In the genomic region with DNA sequence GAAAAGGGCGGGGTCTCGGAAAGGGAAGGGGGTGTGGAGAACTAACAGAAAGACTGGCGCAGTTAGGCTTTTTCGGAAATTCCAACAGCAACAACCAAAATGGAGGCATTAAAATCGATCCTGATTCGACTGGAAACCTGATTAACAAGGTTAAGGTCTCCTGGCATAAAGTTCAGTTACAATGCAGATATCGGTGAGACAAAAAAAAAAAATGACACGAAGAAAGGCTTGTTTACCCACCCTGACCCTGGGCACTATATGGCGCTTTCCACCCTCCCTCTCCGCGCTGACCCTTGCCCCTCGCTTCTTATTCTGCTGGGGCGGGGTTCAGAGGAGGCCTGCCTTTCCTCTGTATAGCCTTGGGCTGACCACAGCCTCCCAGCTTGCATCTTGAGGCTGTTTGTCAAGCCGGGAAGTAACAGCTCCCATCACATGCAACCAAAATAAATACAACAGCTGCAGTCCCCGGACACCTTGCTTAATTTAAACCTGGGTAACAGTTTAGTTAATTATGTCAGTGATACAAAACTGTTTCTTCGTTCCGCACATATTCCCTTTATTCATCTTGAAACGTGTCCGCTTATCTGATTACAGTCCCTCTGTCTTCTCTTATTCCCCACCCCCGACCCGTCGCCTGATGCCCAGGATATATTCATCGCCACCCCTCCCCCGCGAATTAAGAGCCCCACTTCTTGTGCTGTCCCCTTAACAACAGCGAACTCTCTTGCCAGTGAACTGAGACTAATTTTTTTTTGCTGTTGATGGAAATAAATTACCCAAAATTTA, we compare ENCODE assay signal across 8 cellular contexts. TPM values are rescaled to one million over a fixed set of nuclear protein-coding genes. Genes with fewer than 3 reads are reported as not detected.
DNase-seq lines count a peak whose midpoint lies in the region; ATAC-seq, FAIRE-seq and TF ChIP-seq lines count a peak whose summit lies in the region.

No MANE protein-coding gene starts in this region.

- POLR2A ChIA-PET in HepG2 (lab: Yijun Ruan, JAX), result interaction anchor here (1.2 to 1.6 kb wide), 5 partner anchors 15 to 1030 kb away, joined by 3 to 10 read pairs (median 5); a partner anchor contains a TSS

- DNase-seq in GM12864 (ENCODE audit: low read depth) (peak; percentile 12), NCI-H2196 treated with DMSO at 0.1 percent for 48 hours (lab: John Stamatoyannopoulos, UW; ENCODE audit: unreplicated experiment) (peak; percentile 47), HepG2 (ENCODE audit: low spot score) (no peak), NCI-H2081 treated with DMSO at 0.1 percent for 48 hours (lab: John Stamatoyannopoulos, UW) (no peak)
- DNase-seq in activated CD4-positive, alpha-beta T cell treated with anti-CD3 and anti-CD28 coated beads for 48 hours, result peak; percentile 33
- peak; percentile 13 to 19 for DNase-seq in stimulated activated CD4-positive, alpha-beta T cell treated with anti-CD3 and anti-CD28 coated beads, Interleukin-4, amount 100 ng/mL, for 4 hours

- no peak for FAIRE-seq in HepG2 (lab: Jason Lieb, UNC)

- H3K9ac ChIP-seq in duodenal mucosa (ENCODE audit: low read depth in 1 of 2, low read length in 2 of 2) (peak overlapping the region; percentile 64 to 98), HepG2 (ENCODE audit: insufficient read depth, low read depth, low read length) (peak overlapping the region; percentile 92)

- no peak for TF ChIP-seq RAD21 in HepG2 (CRISPR knock-in tag; IDR thresholded peaks at IDR 0.05)

- CTCF ChIA-PET in HepG2 (lab: Yijun Ruan, JAX; ENCODE audit: low intra/inter-chr PET ratio, low total read pairs), result no interaction called here

- WGBS in HepG2 (ENCODE audit: low lambda C conversion rate), result 18% methylated on average over 26 of the region's 26 CpGs

- TF ChIP-seq CTCF in GM12864 (IDR thresholded peaks at IDR 0.05; ENCODE audit: low read depth, low read length, missing control alignments) (no peak), HepG2 (CRISPR knock-in tag; IDR thresholded peaks at IDR 0.05) (peak; percentile 2; the same call in 1 of the 2 replicates)

- in situ Hi-C loops in HepG2 (cut with HindIII; ENCODE audit: extremely low pct_ligation_motif_present, low pct_unique_long_range_greater_than_20kb), result no loop called here

- H3K4me3 ChIP-seq in GM12864 (ENCODE audit: low read depth, low read length) (peak overlapping the region; percentile 83), duodenal mucosa (ENCODE audit: low read depth in 1 of 2, low read length in 2 of 2) (peak overlapping the region; percentile 84 to 100), HepG2 (replicated peaks in 1 of 3; ENCODE audit: insufficient read depth in 1 of 3, low read depth in 2 of 3, low read length in 3 of 3) (peak overlapping the region; percentile 68 to 92 (median 73))

- H3K79me2 ChIP-seq in HepG2 (ENCODE audit: insufficient read depth, low read length), result peaks cover 41% of the 10 kb centered on the region

- H3K27me3 ChIP-seq in duodenal mucosa (ENCODE audit: control insufficient read depth in 1 of 2, insufficient read depth in 2 of 2, low read length in 2 of 2) (no peaks in the 10 kb centered on the region), HepG2 (ENCODE audit: control insufficient read depth in 1 of 2, insufficient read depth in 2 of 2, low read length in 2 of 2) (no peaks in the 10 kb centered on the region; a peak in 1 of 5 replicates)

- TSS peak; percentile 97 for BruUV-seq in HepG2 (replicated peaks; lab: Mats Ljungman, UMichigan)

- ATAC-seq in HG02588 (IDR thresholded peaks at IDR 0.05; ENCODE audit: unreplicated experiment) (peak; percentile 18), HepG2 (peak; percentile 13)

- H3K4me2 ChIP-seq in HepG2 (ENCODE audit: low read depth, low read length), result peak overlapping the region; percentile 84

- peaks cover 21 to 33% of the 10 kb centered on the region in 2 donors for H3K4me1 ChIP-seq in duodenal mucosa (ENCODE audit: control insufficient read depth in 1 of 2, insufficient read depth in 2 of 2, low read length in 2 of 2)
- peaks cover 55% of the 10 kb centered on the region for H3K4me1 ChIP-seq in HepG2 (ENCODE audit: insufficient read depth, low read length)

- H3K9me3 ChIP-seq in duodenal mucosa (ENCODE audit: control insufficient read depth in 1 of 2, low read length in 2 of 2) (no peaks in the 10 kb centered on the region), HepG2 (ENCODE audit: low read length) (peaks cover 5% of the 10 kb centered on the region; the same call in 1 of the 2 replicates)

- H3K36me3 ChIP-seq in duodenal mucosa (ENCODE audit: control insufficient read depth in 1 of 2, insufficient read depth in 2 of 2, low read length in 2 of 2), result no peaks in the 10 kb centered on the region
- H3K36me3 ChIP-seq in HepG2 (replicated peaks in 1 of 2; ENCODE audit: control insufficient read depth in 1 of 2, insufficient read depth in 2 of 2, low read length in 2 of 2), result no peaks in the 10 kb centered on the region

- intact Hi-C loops in HepG2 (cut with micrococcal nuclease; ENCODE audit: unreplicated experiment), result loop anchor here (2.0 to 5.0 kb wide), 4 partner anchors 57 to 1028 kb away; a partner anchor contains a TSS

- TF ChIP-seq POLR2A in HepG2 (IDR thresholded peaks at IDR 0.05; ENCODE audit: insufficient read depth in 1 of 2, low read depth in 2 of 2, low read length in 2 of 2), result peak; percentile 46 to 74

- H3K27ac ChIP-seq in duodenal mucosa (ENCODE audit: low read depth, low read length) (peak overlapping the region; percentile 99), HepG2 (ENCODE audit: extremely low read length, insufficient read depth, low read length) (peak overlapping the region; percentile 98)

- peak overlapping the region; percentile 90 for H2AFZ ChIP-seq in HepG2 (ENCODE audit: low read length)

- peaks cover 25% of the 10 kb centered on the region for H4K20me1 ChIP-seq in HepG2 (ENCODE audit: insufficient read depth, low read length)

- TF ChIP-seq EP300 in HepG2 (IDR thresholded peaks at IDR 0.05; ENCODE audit: low read depth in 2 of 2, low read length in 2 of 2) (peak in 1 of 2 experiments; percentile 2; a peak in 1 of 4 replicates), HepG2 (CRISPR knock-in tag; IDR thresholded peaks at IDR 0.05; ENCODE audit: borderline replicate concordance) (no peak)

TF ChIP-seq in HepG2, 621 proteins besides CTCF, POLR2A, EP300 and RAD21 (continues in another document):
- no peak for TF ChIP-seq ZFP62 (CRISPR knock-in tag; IDR thresholded peaks at IDR 0.05)
- TF ChIP-seq SIN3A (IDR thresholded peaks at IDR 0.05; ENCODE audit: borderline replicate concordance, low read depth, low read length), result peak; percentile 76; the same call in 1 of the 2 replicates
- no peak for TF ChIP-seq CEBPB (IDR thresholded peaks at IDR 0.05; ENCODE audit: borderline replicate concordance, low read depth, low read length)
- no peak for TF ChIP-seq PRMT3 (CRISPR knock-in tag; IDR thresholded peaks at IDR 0.05; ENCODE audit: borderline replicate concordance, low read depth)
- 0 out of 2 replicates have a peak, but pooled peaks have one; percentile 49 for TF ChIP-seq ELF4 (CRISPR knock-in tag; IDR thresholded peaks at IDR 0.05; ENCODE audit: borderline replicate concordance)
- no peak for TF ChIP-seq ZNF674 (CRISPR knock-in tag; IDR thresholded peaks at IDR 0.05; ENCODE audit: low read depth)
- TF ChIP-seq REL (CRISPR knock-in tag; conservative IDR thresholded peaks at IDR 0.05), result no peak

RNA-seq across cellular contexts. Expression of a gene that starts 0.8 kb away (rescaled TPM):
- 39.4 and 70.7 TPM in 2 replicates for total RNA-seq in HepG2 (2016; rRNA removed; fragmentation: Illumina TruSeq; extraction: Trizol)
- total RNA-seq in HepG2 (2016; cell fraction: cytosol; rRNA removed; fragmentation: Illumina TruSeq; extraction: Trizol; ENCODE audit: low read depth), result 5.1 and 6.3 TPM in 2 replicates
- 37.3 and 71.4 TPM in 2 replicates for total RNA-seq in HepG2 (2016; cell fraction: insoluble cytoplasmic fraction; rRNA removed; fragmentation: Illumina TruSeq; extraction: Trizol)
- total RNA-seq in HepG2 (2016; cell fraction: membrane; rRNA removed; fragmentation: Illumina TruSeq; extraction: Trizol), result 22.7 and 27.8 TPM in 2 replicates
- total RNA-seq in HepG2 (2016; cell fraction: nucleus; rRNA removed; fragmentation: Illumina TruSeq; extraction: Trizol), result 34.8 and 35.7 TPM in 2 replicates
- polyA plus RNA-seq in HepG2 (2011; rRNA removed), result 29.7 and 41.4 TPM in 2 replicates
- polyA plus RNA-seq in HepG2 (2011; cell fraction: cytosol; rRNA removed), result 16.5 and 25.6 TPM in 2 replicates
- 11.3 and 14.3 TPM in 2 replicates for polyA plus RNA-seq in HepG2 (2011; cell fraction: nucleus; rRNA removed)
- polyA plus RNA-seq in HepG2 (2012), result 37.0 and 42.7 TPM in 2 replicates
- 2.4 and 2.8 TPM in 2 replicates for polyA plus RNA-seq in HepG2 (2016; cell fraction: cytosol; fragmentation: Illumina TruSeq; extraction: Trizol; ENCODE audit: low read depth)
- polyA plus RNA-seq in HepG2 (2016; cell fraction: insoluble cytoplasmic fraction; fragmentation: Illumina TruSeq; extraction: Trizol; ENCODE audit: low read depth), result 55.5 and 60.0 TPM in 2 replicates
- polyA plus RNA-seq in HepG2 (2016; cell fraction: membrane; fragmentation: Illumina TruSeq; extraction: Trizol; ENCODE audit: low read depth), result 9.5 and 12.5 TPM in 2 replicates
- polyA plus RNA-seq in HepG2 (2016; cell fraction: nucleus; fragmentation: Illumina TruSeq; extraction: Trizol; ENCODE audit: insufficient read depth, low read depth), result 22.2 and 24.7 TPM in 2 replicates
- 30.6 and 33.6 TPM in 2 replicates for polyA minus RNA-seq in HepG2 (2011; rRNA and poly(A)+ RNA removed; ENCODE audit: low replicate concordance)
- polyA minus RNA-seq in HepG2 (2011; cell fraction: cytosol; rRNA and poly(A)+ RNA removed), result 45.1 and 46.4 TPM in 2 replicates
- 65.7 and 70.6 TPM in 2 replicates for polyA minus RNA-seq in HepG2 (2011; cell fraction: nucleus; rRNA and poly(A)+ RNA removed)

Comparison
In these comparisons a context has a peak if more than half of its experiments do, and no peak if none do; other contexts are left out.
1. DNase-seq: peak in GM12864 (single experiment), NCI-H2196 treated with DMSO at 0.1 percent for 48 hours (single experiment), activated CD4-positive, alpha-beta T cell treated with anti-CD3 and anti-CD28 coated beads for 48 hours (single experiment) and stimulated activated CD4-positive, alpha-beta T cell treated with anti-CD3 and anti-CD28 coated beads, Interleukin-4, amount 100 ng/mL, for 4 hours (2 of 2); none in HepG2 (single experiment) and NCI-H2081 treated with DMSO at 0.1 percent for 48 hours (single experiment).
2. Peak in every context shown above with its lines, with median percentiles within 50 percentile points of each other: H3K4me3 ChIP-seq.